ENCODE assay signal across 25 cellular contexts in genomic region chr1:217433664-217434063, GRCh38.
"Had no signal": no experiment of that assay in that cellular context is flagged by ENCODE, and none has a peak within 500 bp of the region (broad histone marks: within the 10 kb centered on the region; RNA-seq: fewer than 3 reads in every experiment).

No MANE protein-coding gene starts in this region.

- H3K4me3 ChIP-seq: colonic mucosa, coronary artery, dorsolateral prefrontal cortex, esophagus muscularis mucosa, esophagus squamous epithelium, gastrocnemius medialis, gastroesophageal sphincter, heart left ventricle, heart right ventricle had no signal

- DNase-seq: colonic mucosa; cortex of kidney; dermis blood vessel endothelial cell; dorsolateral prefrontal cortex; effector CD4-positive, alpha-beta T cell; effector CD8-positive, alpha-beta T cell; effector memory CD4-positive, alpha-beta T cell; effector memory CD8-positive, alpha-beta T cell; endodermal cell; erythroblast; esophagus squamous epithelium; foreskin fibroblast; foreskin keratinocyte; foreskin melanocyte; gastrocnemius medialis; glutamatergic neuron; head of caudate nucleus; heart left ventricle; heart right ventricle had no signal

- H3K27me3 Mint-ChIP-seq: dendritic cell treated with granulocyte-macrophage colony-stimulating factor and Interleukin-4, amounts not matched to agents 40 ng/mL and 50 ng/mL, for 4 days; effector memory CD8-positive, alpha-beta T cell had no signal

- H3K36me3 ChIP-seq: colonic mucosa, gastrocnemius medialis had no signal

- H3K27ac Mint-ChIP-seq: dendritic cell treated with granulocyte-macrophage colony-stimulating factor and Interleukin-4, amounts not matched to agents 40 ng/mL and 50 ng/mL, for 4 days; effector memory CD8-positive, alpha-beta T cell; endodermal cell had no signal

- H3K4me1 ChIP-seq: colonic mucosa, esophagus muscularis mucosa, esophagus squamous epithelium, gastrocnemius medialis, gastroesophageal sphincter, heart left ventricle, heart right ventricle had no signal

- H3K27me3 ChIP-seq: colonic mucosa, dorsolateral prefrontal cortex, esophagus muscularis mucosa, esophagus squamous epithelium, foreskin keratinocyte, gastrocnemius medialis, gastroesophageal sphincter, heart left ventricle, heart right ventricle had no signal

- H3K4me3 Mint-ChIP-seq: dendritic cell treated with granulocyte-macrophage colony-stimulating factor and Interleukin-4, amounts not matched to agents 40 ng/mL and 50 ng/mL, for 4 days; effector memory CD8-positive, alpha-beta T cell; endodermal cell had no signal

- ATAC-seq: effector memory CD8-positive, alpha-beta T cell; esophagus mucosa; foreskin keratinocyte; gastrocnemius medialis; gastroesophageal sphincter; heart left ventricle; heart right ventricle had no signal

- H3K27ac ChIP-seq: colonic mucosa, coronary artery, dorsolateral prefrontal cortex, epithelial cell of prostate, esophagus muscularis mucosa, esophagus squamous epithelium, foreskin keratinocyte, gastrocnemius medialis, gastroesophageal sphincter, heart left ventricle, heart right ventricle had no signal
